In the genomic region with DNA sequence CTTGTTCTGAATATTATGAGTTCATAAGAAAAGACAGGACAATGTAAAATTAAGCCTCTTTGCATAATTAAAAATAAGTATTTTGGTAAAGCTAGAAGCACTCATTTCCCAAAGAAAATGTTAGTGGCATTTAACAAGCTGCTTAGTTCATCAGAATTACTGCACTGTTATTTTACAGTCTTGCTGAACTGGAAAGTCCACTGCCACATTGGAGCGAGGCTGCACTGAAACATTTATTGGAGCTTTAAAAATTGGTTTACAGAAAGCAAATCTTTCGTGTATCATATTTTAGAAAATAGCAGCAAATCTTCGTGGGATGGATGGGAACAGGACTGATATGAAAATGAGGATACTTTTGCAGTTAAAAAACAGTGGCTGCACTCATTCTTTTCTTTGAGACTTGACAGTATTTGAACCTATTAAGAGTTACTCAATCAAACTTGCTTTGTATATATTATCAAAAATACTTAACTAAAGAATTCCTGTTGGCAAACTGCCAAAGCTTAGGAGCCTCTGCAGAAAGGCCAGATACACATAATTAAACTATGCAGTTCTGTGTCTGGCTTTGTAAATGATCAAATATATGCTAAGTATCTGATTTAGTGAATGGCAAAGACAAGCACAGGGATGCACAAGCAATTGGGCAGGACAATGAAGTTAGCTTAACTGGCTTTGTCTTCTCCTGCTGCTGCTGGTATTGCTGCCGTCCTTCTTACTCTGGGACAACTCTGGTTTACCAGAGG, we compare ENCODE assay signal across 1 cellular context.
TF ChIP-seq lines count a peak whose summit lies in the region.

No MANE protein-coding gene starts in this region.

TF ChIP-seq in K562, 482 proteins besides CTCF, POLR2A, EP300 and RAD21 (continued from another document):
- peak; percentile 72 for TF ChIP-seq NFIC (IDR thresholded peaks at IDR 0.05)
- no peak for TF ChIP-seq ZNF124 (CRISPR knock-in tag; IDR thresholded peaks at IDR 0.05)
- peak; percentile 76 for TF ChIP-seq NFIX (CRISPR knock-in tag; IDR thresholded peaks at IDR 0.05; ENCODE audit: low read depth)
- TF ChIP-seq GABPA (tag; conservative IDR thresholded peaks at IDR 0.05; ENCODE audit: low read depth), result no peak
- TF ChIP-seq ZNF592 (IDR thresholded peaks at IDR 0.05), result no peak
